In genomic region chr20:61061981-61062380, GRCh38 we compare ENCODE assay signal across 8 cellular contexts.
"Had no signal": no experiment of that assay in that cellular context is flagged by ENCODE, and none has a peak within 500 bp of the region (broad histone marks: within the 10 kb centered on the region; RNA-seq: fewer than 3 reads in every experiment).

No MANE protein-coding gene starts in this region.

- DNase-seq: GDM1, GF-D8 had no signal

- FAIRE-seq: G401.6, GM12878, GM12891, GM12892, GM18507, GM19239 had no signal

- H3K4me3 ChIP-seq: GM12878 had no signal
